ENCODE assay signal across 2 cellular contexts in the genomic region with DNA sequence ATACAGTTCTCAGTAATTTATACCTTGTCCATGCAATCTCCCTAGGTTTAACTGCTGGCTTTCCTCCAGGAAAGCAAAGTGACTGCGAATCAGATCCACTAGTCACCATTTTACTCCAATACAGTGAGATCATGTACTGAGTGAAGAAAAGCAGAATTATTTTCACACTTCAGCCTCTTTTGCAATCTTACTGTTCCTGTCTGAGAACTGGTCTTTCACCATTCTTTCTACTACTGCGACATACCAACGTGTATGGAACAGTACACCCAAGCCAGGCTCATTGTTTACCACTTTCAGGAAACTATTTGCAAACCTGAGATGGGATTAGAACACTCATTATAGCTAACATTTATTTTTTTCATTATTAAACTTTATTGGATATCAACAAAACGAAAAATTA.
TF ChIP-seq lines count a peak whose summit lies in the region.

No MANE protein-coding gene starts in this region.

TF ChIP-seq in Ishikawa, 13 proteins besides CTCF, POLR2A, EP300 and RAD21 (continued from another document):
- TF ChIP-seq, protein P1, sequence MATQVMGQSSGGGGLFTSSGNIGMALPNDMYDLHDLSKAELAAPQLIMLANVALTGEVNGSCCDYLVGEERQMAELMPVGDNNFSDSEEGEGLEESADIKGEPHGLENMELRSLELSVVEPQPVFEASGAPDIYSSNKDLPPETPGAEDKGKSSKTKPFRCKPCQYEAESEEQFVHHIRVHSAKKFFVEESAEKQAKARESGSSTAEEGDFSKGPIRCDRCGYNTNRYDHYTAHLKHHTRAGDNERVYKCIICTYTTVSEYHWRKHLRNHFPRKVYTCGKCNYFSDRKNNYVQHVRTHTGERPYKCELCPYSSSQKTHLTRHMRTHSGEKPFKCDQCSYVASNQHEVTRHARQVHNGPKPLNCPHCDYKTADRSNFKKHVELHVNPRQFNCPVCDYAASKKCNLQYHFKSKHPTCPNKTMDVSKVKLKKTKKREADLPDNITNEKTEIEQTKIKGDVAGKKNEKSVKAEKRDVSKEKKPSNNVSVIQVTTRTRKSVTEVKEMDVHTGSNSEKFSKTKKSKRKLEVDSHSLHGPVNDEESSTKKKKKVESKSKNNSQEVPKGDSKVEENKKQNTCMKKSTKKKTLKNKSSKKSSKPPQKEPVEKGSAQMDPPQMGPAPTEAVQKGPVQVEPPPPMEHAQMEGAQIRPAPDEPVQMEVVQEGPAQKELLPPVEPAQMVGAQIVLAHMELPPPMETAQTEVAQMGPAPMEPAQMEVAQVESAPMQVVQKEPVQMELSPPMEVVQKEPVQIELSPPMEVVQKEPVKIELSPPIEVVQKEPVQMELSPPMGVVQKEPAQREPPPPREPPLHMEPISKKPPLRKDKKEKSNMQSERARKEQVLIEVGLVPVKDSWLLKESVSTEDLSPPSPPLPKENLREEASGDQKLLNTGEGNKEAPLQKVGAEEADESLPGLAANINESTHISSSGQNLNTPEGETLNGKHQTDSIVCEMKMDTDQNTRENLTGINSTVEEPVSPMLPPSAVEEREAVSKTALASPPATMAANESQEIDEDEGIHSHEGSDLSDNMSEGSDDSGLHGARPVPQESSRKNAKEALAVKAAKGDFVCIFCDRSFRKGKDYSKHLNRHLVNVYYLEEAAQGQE (IDR thresholded peaks at IDR 0.05; ENCODE audit: low read depth): no peak
- no peak for TF ChIP-seq ZBTB7A (IDR thresholded peaks at IDR 0.05; ENCODE audit: low read depth)
- no peak for TF ChIP-seq NFIC (IDR thresholded peaks at IDR 0.05)
- TF ChIP-seq CREB1 (IDR thresholded peaks at IDR 0.05; ENCODE audit: low read depth): no peak

TF ChIP-seq in GM12878, 131 proteins besides CTCF, POLR2A, EP300 and RAD21 (continued from another document):
- TF ChIP-seq, protein P2, sequence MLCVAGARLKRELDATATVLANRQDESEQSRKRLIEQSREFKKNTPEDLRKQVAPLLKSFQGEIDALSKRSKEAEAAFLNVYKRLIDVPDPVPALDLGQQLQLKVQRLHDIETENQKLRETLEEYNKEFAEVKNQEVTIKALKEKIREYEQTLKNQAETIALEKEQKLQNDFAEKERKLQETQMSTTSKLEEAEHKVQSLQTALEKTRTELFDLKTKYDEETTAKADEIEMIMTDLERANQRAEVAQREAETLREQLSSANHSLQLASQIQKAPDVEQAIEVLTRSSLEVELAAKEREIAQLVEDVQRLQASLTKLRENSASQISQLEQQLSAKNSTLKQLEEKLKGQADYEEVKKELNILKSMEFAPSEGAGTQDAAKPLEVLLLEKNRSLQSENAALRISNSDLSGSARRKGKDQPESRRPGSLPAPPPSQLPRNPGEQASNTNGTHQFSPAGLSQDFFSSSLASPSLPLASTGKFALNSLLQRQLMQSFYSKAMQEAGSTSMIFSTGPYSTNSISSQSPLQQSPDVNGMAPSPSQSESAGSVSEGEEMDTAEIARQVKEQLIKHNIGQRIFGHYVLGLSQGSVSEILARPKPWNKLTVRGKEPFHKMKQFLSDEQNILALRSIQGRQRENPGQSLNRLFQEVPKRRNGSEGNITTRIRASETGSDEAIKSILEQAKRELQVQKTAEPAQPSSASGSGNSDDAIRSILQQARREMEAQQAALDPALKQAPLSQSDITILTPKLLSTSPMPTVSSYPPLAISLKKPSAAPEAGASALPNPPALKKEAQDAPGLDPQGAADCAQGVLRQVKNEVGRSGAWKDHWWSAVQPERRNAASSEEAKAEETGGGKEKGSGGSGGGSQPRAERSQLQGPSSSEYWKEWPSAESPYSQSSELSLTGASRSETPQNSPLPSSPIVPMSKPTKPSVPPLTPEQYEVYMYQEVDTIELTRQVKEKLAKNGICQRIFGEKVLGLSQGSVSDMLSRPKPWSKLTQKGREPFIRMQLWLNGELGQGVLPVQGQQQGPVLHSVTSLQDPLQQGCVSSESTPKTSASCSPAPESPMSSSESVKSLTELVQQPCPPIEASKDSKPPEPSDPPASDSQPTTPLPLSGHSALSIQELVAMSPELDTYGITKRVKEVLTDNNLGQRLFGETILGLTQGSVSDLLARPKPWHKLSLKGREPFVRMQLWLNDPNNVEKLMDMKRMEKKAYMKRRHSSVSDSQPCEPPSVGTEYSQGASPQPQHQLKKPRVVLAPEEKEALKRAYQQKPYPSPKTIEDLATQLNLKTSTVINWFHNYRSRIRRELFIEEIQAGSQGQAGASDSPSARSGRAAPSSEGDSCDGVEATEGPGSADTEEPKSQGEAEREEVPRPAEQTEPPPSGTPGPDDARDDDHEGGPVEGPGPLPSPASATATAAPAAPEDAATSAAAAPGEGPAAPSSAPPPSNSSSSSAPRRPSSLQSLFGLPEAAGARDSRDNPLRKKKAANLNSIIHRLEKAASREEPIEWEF (IDR thresholded peaks at IDR 0.05; ENCODE audit: insufficient replicate concordance, low read depth, low read length): no peak
- TF ChIP-seq YBX1 (IDR thresholded peaks at IDR 0.05): no peak
- TF ChIP-seq ATF2 (IDR thresholded peaks at IDR 0.05; ENCODE audit: low read length): no peak
- no peak for TF ChIP-seq ATF3 (IDR thresholded peaks at IDR 0.05; ENCODE audit: borderline replicate concordance, extremely low read depth, low read depth, low read length)
- TF ChIP-seq, protein P3, sequence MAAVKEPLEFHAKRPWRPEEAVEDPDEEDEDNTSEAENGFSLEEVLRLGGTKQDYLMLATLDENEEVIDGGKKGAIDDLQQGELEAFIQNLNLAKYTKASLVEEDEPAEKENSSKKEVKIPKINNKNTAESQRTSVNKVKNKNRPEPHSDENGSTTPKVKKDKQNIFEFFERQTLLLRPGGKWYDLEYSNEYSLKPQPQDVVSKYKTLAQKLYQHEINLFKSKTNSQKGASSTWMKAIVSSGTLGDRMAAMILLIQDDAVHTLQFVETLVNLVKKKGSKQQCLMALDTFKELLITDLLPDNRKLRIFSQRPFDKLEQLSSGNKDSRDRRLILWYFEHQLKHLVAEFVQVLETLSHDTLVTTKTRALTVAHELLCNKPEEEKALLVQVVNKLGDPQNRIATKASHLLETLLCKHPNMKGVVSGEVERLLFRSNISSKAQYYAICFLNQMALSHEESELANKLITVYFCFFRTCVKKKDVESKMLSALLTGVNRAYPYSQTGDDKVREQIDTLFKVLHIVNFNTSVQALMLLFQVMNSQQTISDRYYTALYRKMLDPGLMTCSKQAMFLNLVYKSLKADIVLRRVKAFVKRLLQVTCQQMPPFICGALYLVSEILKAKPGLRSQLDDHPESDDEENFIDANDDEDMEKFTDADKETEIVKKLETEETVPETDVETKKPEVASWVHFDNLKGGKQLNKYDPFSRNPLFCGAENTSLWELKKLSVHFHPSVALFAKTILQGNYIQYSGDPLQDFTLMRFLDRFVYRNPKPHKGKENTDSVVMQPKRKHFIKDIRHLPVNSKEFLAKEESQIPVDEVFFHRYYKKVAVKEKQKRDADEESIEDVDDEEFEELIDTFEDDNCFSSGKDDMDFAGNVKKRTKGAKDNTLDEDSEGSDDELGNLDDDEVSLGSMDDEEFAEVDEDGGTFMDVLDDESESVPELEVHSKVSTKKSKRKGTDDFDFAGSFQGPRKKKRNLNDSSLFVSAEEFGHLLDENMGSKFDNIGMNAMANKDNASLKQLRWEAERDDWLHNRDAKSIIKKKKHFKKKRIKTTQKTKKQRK (IDR thresholded peaks at IDR 0.05; ENCODE audit: low read depth, low read length): no peak
- TF ChIP-seq IKZF2 (IDR thresholded peaks at IDR 0.05): no peak
